8 cellular contexts compared by ENCODE assay signal in genomic region chr2:235495373-235496238, GRCh38. TPM values are rescaled to one million over a fixed set of nuclear protein-coding genes. Genes with fewer than 3 reads are reported as not detected.
DNase-seq lines count a peak whose midpoint lies in the region; ATAC-seq, FAIRE-seq and TF ChIP-seq lines count a peak whose summit lies in the region.

No MANE protein-coding gene starts in this region.

- no peak overlapping the region for H3K18ac ChIP-seq in IMR-90 (ENCODE audit: low read depth, low read length)

- dilution Hi-C loops in IMR-90 (cut with HindIII; ENCODE audit: low sequenced_read_pairs, unreplicated experiment) = no loop called here

- 10% methylated on average over 8 of the region's 18 CpGs; no CpG with 5 or more reads in 1 of the 2 experiments for WGBS in IMR-90 (ENCODE audit: extremely low coverage in 2 of 2, insufficient read length in 1 of 2), 2 experiments

- H3K4me2 ChIP-seq in IMR-90 (ENCODE audit: low read depth, low read length) = peak overlapping the region; percentile 90

- H2AK9ac ChIP-seq in IMR-90 (replicated peaks; ENCODE audit: low read depth, low read length, poor library complexity) = peak overlapping the region; percentile 79

- H3K4me3 ChIP-seq in AG04449 (ENCODE audit: low read depth, low read length) = peak overlapping the region; percentile 73
- peak overlapping the region; percentile 99 for H3K4me3 ChIP-seq in IMR-90 (ENCODE audit: insufficient read depth, low read depth, low read length)
- peak overlapping the region; percentile 66 for H3K4me3 ChIP-seq in bronchial epithelial cell (ENCODE audit: low read depth, low read length)
- H3K4me3 ChIP-seq in lower lobe of right lung = peak overlapping the region; percentile 70
- H3K4me3 ChIP-seq in vagina = peak overlapping the region; percentile 51 to 80

- H3K4ac ChIP-seq in IMR-90 (ENCODE audit: low read depth, low read length) = peak overlapping the region; percentile 34; the same call in 1 of the 2 replicates

- no peak overlapping the region for H2BK120ac ChIP-seq in IMR-90 (ENCODE audit: low read depth, low read length)

- H2BK20ac ChIP-seq in IMR-90 (ENCODE audit: low read depth, low read length) = no peak overlapping the region

- BruUV-seq in IMR-90 (replicated peaks; lab: Mats Ljungman, UMichigan) = no TSS peak

- H3K27me3 ChIP-seq in IMR-90 (ENCODE audit: control insufficient read depth, insufficient read depth, low read length) (no peaks in the 10 kb centered on the region), bronchial epithelial cell (ENCODE audit: control insufficient read depth, insufficient read depth, low read length) (no peaks in the 10 kb centered on the region), lower lobe of right lung (ENCODE audit: low read depth) (peaks cover 6% of the 10 kb centered on the region), vagina (no peaks in the 10 kb centered on the region)

- H4K20me1 ChIP-seq in IMR-90 (ENCODE audit: insufficient read depth, low read length) = peaks cover 46% of the 10 kb centered on the region

- ATAC-seq in IMR-90 (ENCODE audit: low read depth) (no peak), lower lobe of right lung (peak in 1 of 2 donors; percentile 1), HG02852 (IDR thresholded peaks at IDR 0.05; ENCODE audit: unreplicated experiment) (no peak)

- no peak overlapping the region for H2BK5ac ChIP-seq in IMR-90 (ENCODE audit: low read depth, low read length, poor library complexity, severe bottlenecking)

- peaks cover 11% of the 10 kb centered on the region for H3K9me1 ChIP-seq in IMR-90 (ENCODE audit: insufficient read depth, low read length)

- peak overlapping the region; percentile 10 to 54; a peak in 2 of 4 replicates for H4K8ac ChIP-seq in IMR-90 (ENCODE audit: low read depth in 2 of 2, low read length in 2 of 2)

- peak overlapping the region; percentile 55 for H3K23ac ChIP-seq in IMR-90 (ENCODE audit: low read depth, low read length)

- no peaks in the 10 kb centered on the region for H3K9me3 ChIP-seq in IMR-90 (ENCODE audit: control insufficient read depth, insufficient read depth, low read length)
- peaks cover 4% of the 10 kb centered on the region for H3K9me3 ChIP-seq in lower lobe of right lung
- H3K9me3 ChIP-seq in vagina = no peaks in the 10 kb centered on the region

- no peak for TF ChIP-seq CTCF in AG04449 (IDR thresholded peaks at IDR 0.05; ENCODE audit: insufficient read depth, low read length, missing control alignments)
- no peak for TF ChIP-seq CTCF in IMR-90 (conservative IDR thresholded peaks at IDR 0.05; ENCODE audit: low read depth, low read length)
- no peak for TF ChIP-seq CTCF in bronchial epithelial cell (IDR thresholded peaks at IDR 0.05; ENCODE audit: insufficient read depth, low read length, severe bottlenecking)
- TF ChIP-seq CTCF in lower lobe of right lung (IDR thresholded peaks at IDR 0.05) = peak; percentile 1
- no peak for TF ChIP-seq CTCF in vagina (IDR thresholded peaks at IDR 0.05)

- peak overlapping the region; percentile 72; the same call in 1 of the 2 replicates for H3K27ac ChIP-seq in IMR-90 (ENCODE audit: insufficient read depth, low read length)
- H3K27ac ChIP-seq in lower lobe of right lung = peak overlapping the region; percentile 73
- H3K27ac ChIP-seq in vagina = no peak overlapping the region

- peak overlapping the region; percentile 92 for H2AFZ ChIP-seq in IMR-90 (replicated peaks; ENCODE audit: low read length, poor library complexity)

- H3K79me1 ChIP-seq in IMR-90 (ENCODE audit: low read depth in 1 of 2, low read length in 2 of 2) = peaks cover 29 to 51% of the 10 kb centered on the region in 2 experiments

- no peak for TF ChIP-seq RAD21 in IMR-90 (IDR thresholded peaks at IDR 0.05; ENCODE audit: low read length)

- H3K9ac ChIP-seq in IMR-90 (ENCODE audit: low read depth, low read length) = peak overlapping the region; percentile 68

- H3K14ac ChIP-seq in IMR-90 (replicated peaks; ENCODE audit: low read depth, low read length) = peak overlapping the region; percentile 69

- no peak overlapping the region for H4K5ac ChIP-seq in IMR-90 (ENCODE audit: low read depth, low read length)

- H3K36me3 ChIP-seq in IMR-90 (ENCODE audit: control insufficient read depth, insufficient read depth, low read length) (no peaks in the 10 kb centered on the region), bronchial epithelial cell (ENCODE audit: control insufficient read depth, insufficient read depth, low read length) (no peaks in the 10 kb centered on the region), lower lobe of right lung (no peaks in the 10 kb centered on the region), vagina (no peaks in the 10 kb centered on the region)

- 0 out of 2 replicates have a peak overlapping the region, but pooled peaks have one; percentile 27 for H3K56ac ChIP-seq in IMR-90 (ENCODE audit: extremely low read depth, insufficient read depth, low read length)

- H4K91ac ChIP-seq in IMR-90 (ENCODE audit: insufficient read depth, low read depth, low read length) = no peak overlapping the region

- TF ChIP-seq POLR2A in IMR-90 (IDR thresholded peaks at IDR 0.05; ENCODE audit: low read depth, low read length) (no peak), vagina (IDR thresholded peaks at IDR 0.05) (no peak)

- DNase-seq in AG04449 (ENCODE audit: low read depth, low spot score) (no peak), IMR-90 (no peak), bronchial epithelial cell (ENCODE audit: low read depth) (no peak), lower lobe of right lung (no peak), vagina (ENCODE audit: extremely low spot score in 2 of 2) (no peak), NCI-H2107 (lab: John Stamatoyannopoulos, UW) (no peak), mesenteric fat pad (ENCODE audit: low spot score) (no peak)

- POLR2A ChIA-PET in AG04449 (lab: Yijun Ruan, JAX) (interaction anchor here (0.6 kb wide), 1 partner anchor 98 kb away, joined by 3 read pairs; no protein-coding TSS in a partner anchor), IMR-90 (lab: Charles Lee; ENCODE audit: unreplicated experiment) (no interaction called here)

- CTCF ChIA-PET in AG04449 (lab: Yijun Ruan, JAX) (interaction anchor here (1.1 to 1.9 kb wide), 3 partner anchors 12 to 100 kb away, joined by 4 to 7 read pairs (median 7); no protein-coding TSS in a partner anchor), IMR-90 (lab: Yijun Ruan, JAX) (interaction anchor here (0.6 kb wide), 1 partner anchor 164 kb away, joined by 3 read pairs; no protein-coding TSS in a partner anchor)

- intact Hi-C loops in IMR-90 (cut with micrococcal nuclease) = loop anchor here (2.0 kb wide), 2 partner anchors 171 to 359 kb away; no protein-coding TSS in a partner anchor
- intact Hi-C loops in lower lobe of right lung (cut with DNase I) = no loop called here
- intact Hi-C loops in vagina (cut with DNase I) = no loop called here

- H3K4me1 ChIP-seq in IMR-90 (ENCODE audit: control insufficient read depth, insufficient read depth, low read length) = peaks cover 11% of the 10 kb centered on the region
- H3K4me1 ChIP-seq in lower lobe of right lung = peaks cover 27% of the 10 kb centered on the region
- H3K4me1 ChIP-seq in vagina = peaks cover 32% of the 10 kb centered on the region

- H2AK5ac ChIP-seq in IMR-90 (ENCODE audit: low read depth, low read length) = peak overlapping the region; percentile 12

- H2BK15ac ChIP-seq in IMR-90 (ENCODE audit: low read depth, low read length) = no peak overlapping the region; the same call in 2 of the 3 replicates

- FAIRE-seq in bronchial epithelial cell (lab: Jason Lieb, UNC) = peak; percentile 60

- in situ Hi-C loops in IMR-90 (cut with MboI; ENCODE audit: low sequenced_read_pairs) = no loop called here

TF ChIP-seq in IMR-90, 13 proteins besides CTCF, POLR2A, EP300 and RAD21:
- TF ChIP-seq MXI1 (IDR thresholded peaks at IDR 0.05; ENCODE audit: borderline replicate concordance, low read depth, low read length) (no peak), SMC3 (IDR thresholded peaks at IDR 0.05; ENCODE audit: low read depth, low read length) (no peak), CHD1 (IDR thresholded peaks at IDR 0.05; ENCODE audit: low read depth, low read length) (no peak), MAFK (IDR thresholded peaks at IDR 0.05; ENCODE audit: low read depth, low read length) (no peak), FOS (IDR thresholded peaks at IDR 0.05; ENCODE audit: low read depth, low read length) (no peak), CEBPB (IDR thresholded peaks at IDR 0.05; ENCODE audit: low read depth, low read length) (no peak), RCOR1 (IDR thresholded peaks at IDR 0.05; ENCODE audit: insufficient replicate concordance, low read length) (no peak), MAZ (IDR thresholded peaks at IDR 0.05; ENCODE audit: borderline replicate concordance, low read depth, low read length) (no peak), RFX5 (IDR thresholded peaks at IDR 0.05; ENCODE audit: low read depth, low read length) (no peak), BHLHE40 (IDR thresholded peaks at IDR 0.05; ENCODE audit: low read depth, low read length) (no peak), NFE2L2 (IDR thresholded peaks at IDR 0.05; ENCODE audit: low read depth, low read length) (no peak)
- TF ChIP-seq, protein P1, sequence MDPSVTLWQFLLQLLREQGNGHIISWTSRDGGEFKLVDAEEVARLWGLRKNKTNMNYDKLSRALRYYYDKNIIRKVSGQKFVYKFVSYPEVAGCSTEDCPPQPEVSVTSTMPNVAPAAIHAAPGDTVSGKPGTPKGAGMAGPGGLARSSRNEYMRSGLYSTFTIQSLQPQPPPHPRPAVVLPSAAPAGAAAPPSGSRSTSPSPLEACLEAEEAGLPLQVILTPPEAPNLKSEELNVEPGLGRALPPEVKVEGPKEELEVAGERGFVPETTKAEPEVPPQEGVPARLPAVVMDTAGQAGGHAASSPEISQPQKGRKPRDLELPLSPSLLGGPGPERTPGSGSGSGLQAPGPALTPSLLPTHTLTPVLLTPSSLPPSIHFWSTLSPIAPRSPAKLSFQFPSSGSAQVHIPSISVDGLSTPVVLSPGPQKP (IDR thresholded peaks at IDR 0.05; ENCODE audit: borderline replicate concordance, low read depth, low read length) = no peak
- TF ChIP-seq, protein P2, sequence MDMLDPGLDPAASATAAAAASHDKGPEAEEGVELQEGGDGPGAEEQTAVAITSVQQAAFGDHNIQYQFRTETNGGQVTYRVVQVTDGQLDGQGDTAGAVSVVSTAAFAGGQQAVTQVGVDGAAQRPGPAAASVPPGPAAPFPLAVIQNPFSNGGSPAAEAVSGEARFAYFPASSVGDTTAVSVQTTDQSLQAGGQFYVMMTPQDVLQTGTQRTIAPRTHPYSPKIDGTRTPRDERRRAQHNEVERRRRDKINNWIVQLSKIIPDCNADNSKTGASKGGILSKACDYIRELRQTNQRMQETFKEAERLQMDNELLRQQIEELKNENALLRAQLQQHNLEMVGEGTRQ (IDR thresholded peaks at IDR 0.05; ENCODE audit: low read depth, low read length) = no peak

RNA-seq across cellular contexts. Expression of gene AGAP1, which starts 1.8 kb away (rescaled TPM):
- total RNA-seq in IMR-90 (2012; rRNA removed) (11.7 and 15.1 TPM in 2 replicates), bronchial epithelial cell (17.9 and 22.4 TPM in 2 replicates), lower lobe of right lung (36.2 TPM), vagina (21.1 TPM), mesenteric fat pad (26.5 TPM)
- 16.4 and 17.7 TPM in 2 replicates for polyA plus RNA-seq in IMR-90 (2012; rRNA removed)
- polyA plus RNA-seq in IMR-90 (2012; cell fraction: cytosol; rRNA removed) = 11.8 and 14.4 TPM in 2 replicates
- polyA plus RNA-seq in IMR-90 (2012; cell fraction: nucleus; rRNA removed; ENCODE audit: low replicate concordance) = 12.4 and 13.4 TPM in 2 replicates
